Comparison of ENCODE assay signal across 25 cellular contexts in genomic region chr22:39419096-39419495, GRCh38. TPM values are rescaled to one million over a fixed set of nuclear protein-coding genes. Genes with fewer than 3 reads are reported as not detected.
DNase-seq lines count a peak whose midpoint lies in the region; ATAC-seq and TF ChIP-seq lines count a peak whose summit lies in the region.
"Had no signal": no experiment of that assay in that cellular context is flagged by ENCODE, and none has a peak within 500 bp of the region (broad histone marks: within the 10 kb centered on the region; RNA-seq: fewer than 3 reads in every experiment).

No MANE protein-coding gene starts in this region.

- no peak overlapping the region for H3K4me3 Mint-ChIP-seq in central memory CD8-positive, alpha-beta T cell
- no peak overlapping the region for H3K4me3 Mint-ChIP-seq in stimulated activated effector memory CD8-positive, alpha-beta T cell treated with anti-CD3 and anti-CD28 coated beads, Interleukin-12 subunit alpha, Interleukin-12 subunit beta, amount 100 ng/mL, for 72 hours
- H3K4me3 Mint-ChIP-seq: CD8-positive, alpha-beta memory T cell had no signal

- no peaks in the 10 kb centered on the region for H3K9me3 Mint-ChIP-seq in central memory CD8-positive, alpha-beta T cell
- H3K9me3 Mint-ChIP-seq in stimulated activated effector memory CD8-positive, alpha-beta T cell treated with anti-CD3 and anti-CD28 coated beads, Interleukin-12 subunit alpha, Interleukin-12 subunit beta, amount 100 ng/mL, for 72 hours = no peaks in the 10 kb centered on the region
- H3K9me3 Mint-ChIP-seq: CD8-positive, alpha-beta memory T cell had no signal

- no peak for TF ChIP-seq CTCF in left ventricle myocardium inferior (IDR thresholded peaks at IDR 0.05; ENCODE audit: borderline replicate concordance)
- no peak for TF ChIP-seq CTCF in dorsolateral prefrontal cortex (IDR thresholded peaks at IDR 0.05 in 54 of 56, conservative IDR thresholded peaks at IDR 0.05 in 2 of 56; ENCODE audit: low read depth in 1 of 56, partially characterized antibody in 56 of 56)

- peaks cover 6% of the 10 kb centered on the region for H3K4me1 Mint-ChIP-seq in central memory CD8-positive, alpha-beta T cell
- H3K4me1 Mint-ChIP-seq in stimulated activated effector memory CD8-positive, alpha-beta T cell treated with anti-CD3 and anti-CD28 coated beads, Interleukin-12 subunit alpha, Interleukin-12 subunit beta, amount 100 ng/mL, for 72 hours = peaks cover 1% of the 10 kb centered on the region

- H3K27me3 Mint-ChIP-seq in central memory CD8-positive, alpha-beta T cell = no peaks in the 10 kb centered on the region
- H3K27me3 Mint-ChIP-seq: CD8-positive, alpha-beta memory T cell had no signal

- no peaks in the 10 kb centered on the region for H3K9me3 ChIP-seq in left ventricle myocardium inferior (replicated peaks)

- intact Hi-C loops in cardiac septum (cut with DNase I) = no loop called here
- intact Hi-C loops in left ventricle myocardium inferior (cut with micrococcal nuclease) = no loop called here
- intact Hi-C loops in dorsolateral prefrontal cortex (cut with DNase I) = no loop called here

- H3K4me3 ChIP-seq in left ventricle myocardium inferior (no peak overlapping the region), dorsolateral prefrontal cortex (no peak overlapping the region)
- H3K4me3 ChIP-seq: PC-9 had no signal

- H3K27ac ChIP-seq in left ventricle myocardium inferior (replicated peaks) = no peak overlapping the region
- H3K27ac ChIP-seq in dorsolateral prefrontal cortex = peak overlapping the region in 11 of 59 donors; percentile 9 to 69 (median 43)
- H3K27ac ChIP-seq: C4-2B, PC-9 had no signal

- peak; percentile 33 for DNase-seq in cardiac septum (ENCODE audit: low spot score)
- no peak for DNase-seq in left ventricle myocardium inferior
- peak; percentile 52 for DNase-seq in NCI-H69 (lab: John Stamatoyannopoulos, UW)
- DNase-seq in central memory CD8-positive, alpha-beta T cell (ENCODE audit: low spot score in 2 of 2) = no peak
- DNase-seq in stimulated activated effector memory CD8-positive, alpha-beta T cell treated with anti-CD3 and anti-CD28 coated beads, Interleukin-12 subunit alpha, Interleukin-12 subunit beta, amount 100 ng/mL, for 72 hours (ENCODE audit: low spot score in 2 of 2) = no peak
- no peak for DNase-seq in NCI-H1417 treated with DMSO at 0.1 percent for 48 hours (lab: John Stamatoyannopoulos, UW)
- DNase-seq in AG08396 (ENCODE audit: low spot score) = no peak
- no peak for DNase-seq in dorsolateral prefrontal cortex
- DNase-seq: AML-193, DMS 273 treated with DMSO at 0.1 percent for 48 hours, DMS79, GF-D8, Karpas-422, NCI-H1105, NCI-H146, NCI-H1930, NCI-H2107, NCI-H524, NCI-H774, PC-9 had no signal

- no peaks in the 10 kb centered on the region for H3K27me3 ChIP-seq in left ventricle myocardium inferior (ENCODE audit: low read depth)
- H3K27me3 ChIP-seq in dorsolateral prefrontal cortex = no peaks in the 10 kb centered on the region

- H3K4me1 ChIP-seq in left ventricle myocardium inferior = peaks cover 28% of the 10 kb centered on the region

- ATAC-seq in central memory CD8-positive, alpha-beta T cell (replicated peaks; ENCODE audit: extremely low read depth, poor library complexity, severe bottlenecking) = no peak
- no peak for ATAC-seq in stimulated activated effector memory CD8-positive, alpha-beta T cell treated with anti-CD3 and anti-CD28 coated beads, Interleukin-12 subunit alpha, Interleukin-12 subunit beta, amount 100 ng/mL, for 72 hours
- ATAC-seq: HepG2, Right ventricle myocardium inferior had no signal

- H3K27ac Mint-ChIP-seq in central memory CD8-positive, alpha-beta T cell (ENCODE audit: low read depth) = peak overlapping the region; percentile 53
- H3K27ac Mint-ChIP-seq in stimulated activated effector memory CD8-positive, alpha-beta T cell treated with anti-CD3 and anti-CD28 coated beads, Interleukin-12 subunit alpha, Interleukin-12 subunit beta, amount 100 ng/mL, for 72 hours = peak overlapping the region; percentile 56

- H3K36me3 ChIP-seq in left ventricle myocardium inferior = peaks cover 84% of the 10 kb centered on the region

- peaks cover 43% of the 10 kb centered on the region for H3K36me3 Mint-ChIP-seq in central memory CD8-positive, alpha-beta T cell (ENCODE audit: insufficient read depth)
- H3K36me3 Mint-ChIP-seq in stimulated activated effector memory CD8-positive, alpha-beta T cell treated with anti-CD3 and anti-CD28 coated beads, Interleukin-12 subunit alpha, Interleukin-12 subunit beta, amount 100 ng/mL, for 72 hours = peaks cover 53% of the 10 kb centered on the region

RNA-seq across cellular contexts. Expression of gene TAB1, which starts 19.5 kb away (rescaled TPM):
- total RNA-seq in cardiac septum = 20.6 TPM
- total RNA-seq in left ventricle myocardium inferior = 19.4 TPM
- 10 to 100 TPM; 25.2 to 75.7 (median 46.7) TPM for total RNA-seq in dorsolateral prefrontal cortex

RNA-seq across cellular contexts. Expression of gene MGAT3, which starts 37.7 kb away (rescaled TPM):
- total RNA-seq in cardiac septum (24.1 TPM), left ventricle myocardium inferior (3.2 TPM), dorsolateral prefrontal cortex (100 to 1,000 TPM in 30 of 120 experiments, 10 to 100 TPM in 90; 57.7 to 147 (median 92.3) TPM)
- total RNA-seq: PC-9, RPMI7951 had no signal

Comparison
In these comparisons a context has a peak if more than half of its experiments do, and no peak if none do; other contexts are left out.
1. DNase-seq: peak in cardiac septum (single experiment) and NCI-H69 (single experiment); none in left ventricle myocardium inferior (single experiment), central memory CD8-positive, alpha-beta T cell (0 of 2), stimulated activated effector memory CD8-positive, alpha-beta T cell treated with anti-CD3 and anti-CD28 coated beads, Interleukin-12 subunit alpha, Interleukin-12 subunit beta, amount 100 ng/mL, for 72 hours (0 of 2), NCI-H1417 treated with DMSO at 0.1 percent for 48 hours (single experiment), AG08396 (single experiment) and dorsolateral prefrontal cortex (0 of 10).